ENCODE assay signal across 26 cellular contexts in genomic region chr15:63469984-63470383, GRCh38.
"Had no signal": no experiment of that assay in that cellular context is flagged by ENCODE, and none has a peak within 500 bp of the region (broad histone marks: within the 10 kb centered on the region; RNA-seq: fewer than 3 reads in every experiment).

No MANE protein-coding gene starts in this region.

- H3K4me3 Mint-ChIP-seq: activated CD8-positive, alpha-beta T cell treated with anti-CD3 and anti-CD28 coated beads, Interleukin-2, amount 10 ng/mL, durations not matched to agents 7 days and 5 days; activated naive CD4-positive, alpha-beta T cell treated with anti-CD3 and anti-CD28 coated beads, Interleukin-2, amount 10 ng/mL, durations not matched to agents 7 days and 5 days; activated naive CD8-positive, alpha-beta T cell treated with anti-CD3 and anti-CD28 coated beads, Interleukin-2, amount 10 ng/mL, durations not matched to agents 7 days and 5 days; activated T-cell treated with anti-CD3 and anti-CD28 coated beads, Interleukin-2, amount 50 U/mL, for 24 hours; WTC11 had no signal

- H3K36me3 ChIP-seq: adrenal gland, MG63, Peyer's patch, SJSA1 had no signal

- H3K9me3 Mint-ChIP-seq: activated naive CD4-positive, alpha-beta T cell treated with anti-CD3 and anti-CD28 coated beads, Interleukin-2, amount 10 ng/mL, durations not matched to agents 7 days and 5 days; activated naive CD8-positive, alpha-beta T cell treated with anti-CD3 and anti-CD28 coated beads, Interleukin-2, amount 10 ng/mL, durations not matched to agents 7 days and 5 days; activated T-cell treated with anti-CD3 and anti-CD28 coated beads, Interleukin-2, amount 50 U/mL, for 24 hours had no signal

- H3K36me3 Mint-ChIP-seq: activated naive CD4-positive, alpha-beta T cell treated with anti-CD3 and anti-CD28 coated beads, Interleukin-2, amount 10 ng/mL, durations not matched to agents 7 days and 5 days; activated naive CD8-positive, alpha-beta T cell treated with anti-CD3 and anti-CD28 coated beads, Interleukin-2, amount 10 ng/mL, durations not matched to agents 7 days and 5 days; WTC11 had no signal

- H3K27me3 Mint-ChIP-seq: activated T-cell treated with anti-CD3 and anti-CD28 coated beads, Interleukin-2, amount 50 U/mL, for 24 hours had no signal

- H3K27me3 ChIP-seq: adrenal gland, MG63, Peyer's patch, SJSA1 had no signal

- DNase-seq: activated CD4-positive, alpha-beta T cell treated with anti-CD3 and anti-CD28 coated beads for 48 hours; activated CD4-positive, alpha-beta T cell treated with anti-CD3 and anti-CD28 coated beads, Interleukin-2, amount 50 U/mL, for 4 hours; activated CD4-positive, CD25-positive, alpha-beta regulatory T cell treated with anti-CD3 and anti-CD28 coated beads, Interleukin-2, amount 50 U/mL, for 72 hours; activated CD8-positive, alpha-beta memory T cell treated with anti-CD3 and anti-CD28 coated beads, Interleukin-2, amount 50 U/mL, for 48 hours; activated CD8-positive, alpha-beta T cell treated with anti-CD3 and anti-CD28 coated beads, Interleukin-2, amount 10 ng/mL, durations not matched to agents 7 days and 5 days; activated gamma-delta T cell; activated naive CD4-positive, alpha-beta T cell treated with anti-CD3 and anti-CD28 coated beads, Interleukin-2, amount 10 ng/mL, durations not matched to agents 7 days and 5 days; activated naive CD8-positive, alpha-beta T cell treated with anti-CD3 and anti-CD28 coated beads, Interleukin-2, amount 10 ng/mL, durations not matched to agents 7 days and 5 days; adrenal gland; anterior cingulate cortex; caudate nucleus; MG63; NCI-H1105; NCI-H1436; NCI-H1694 treated with DMSO at 0.1 percent for 48 hours; NCI-H2029 treated with DMSO at 0.1 percent for 48 hours; NCI-H510A treated with DMSO at 0.1 percent for 48 hours; NCI-H69; Peyer's patch; SHP77; SW 1271 had no signal

- H3K9me3 ChIP-seq: adrenal gland, MG63, Peyer's patch, SJSA1 had no signal

- ATAC-seq: activated CD8-positive, alpha-beta T cell treated with anti-CD3 and anti-CD28 coated beads, Interleukin-2, amount 10 ng/mL, durations not matched to agents 7 days and 5 days; SK-N-SH treated with all-trans-retinoic acid at 6 μM for 48 hours; WTC11 had no signal

- H3K4me3 ChIP-seq: adrenal gland, MG63, Peyer's patch, SJSA1 had no signal

- H3K27ac ChIP-seq: adrenal gland, Peyer's patch, RWPE1, SJSA1 had no signal

- H3K27ac Mint-ChIP-seq: activated CD8-positive, alpha-beta T cell treated with anti-CD3 and anti-CD28 coated beads, Interleukin-2, amount 10 ng/mL, durations not matched to agents 7 days and 5 days; activated naive CD4-positive, alpha-beta T cell treated with anti-CD3 and anti-CD28 coated beads, Interleukin-2, amount 10 ng/mL, durations not matched to agents 7 days and 5 days; activated naive CD8-positive, alpha-beta T cell treated with anti-CD3 and anti-CD28 coated beads, Interleukin-2, amount 10 ng/mL, durations not matched to agents 7 days and 5 days; WTC11 had no signal
